ENCODE assay signal across 8 cellular contexts in genomic region chr3:16906679-16907078, GRCh38. TPM values are rescaled to one million over a fixed set of nuclear protein-coding genes. Genes with fewer than 3 reads are reported as not detected.
A peak's percentile ranks its signal among the peaks of the same experiment; 100 is the strongest.
DNase-seq lines count a peak whose midpoint lies in the region; ATAC-seq and TF ChIP-seq lines count a peak whose summit lies in the region.

No MANE protein-coding gene starts in this region.

- no peak overlapping the region for H3K27ac ChIP-seq in left lung

- ATAC-seq in left lung (peak; percentile 89), GM19035 (IDR thresholded peaks at IDR 0.05; ENCODE audit: unreplicated experiment) (no peak), GM18873 (IDR thresholded peaks at IDR 0.05; ENCODE audit: low FRiP score, unreplicated experiment) (no peak)

- intact Hi-C loops in left lung (cut with DNase I), result no loop called here

- no peak overlapping the region for H3K4me3 ChIP-seq in left lung

- no peaks in the 10 kb centered on the region for H3K36me3 ChIP-seq in left lung

- H3K9me3 ChIP-seq in left lung, result no peaks in the 10 kb centered on the region

- peaks cover 11 to 37% of the 10 kb centered on the region in 2 donors for H3K4me1 ChIP-seq in left lung

- no peaks in the 10 kb centered on the region for H3K27me3 ChIP-seq in left lung

- TF ChIP-seq CTCF in left lung (IDR thresholded peaks at IDR 0.05), result no peak

- DNase-seq in DMS 273 treated with DMSO at 0.1 percent for 48 hours (lab: John Stamatoyannopoulos, UW) (peak; percentile 26), HCEC 1CT (peak; percentile 57), T-helper 22 cell (ENCODE audit: low read depth) (peak; percentile 14), left lung (no peak), OCI-M2 (lab: John Stamatoyannopoulos, UW; ENCODE audit: unreplicated experiment) (no peak), NCI-H1436 (lab: John Stamatoyannopoulos, UW) (no peak)

RNA-seq across cellular contexts. Expression of gene PLCL2, which starts 21.9 kb away (rescaled TPM):
- 10 to 100 TPM in 1 of 2 donors, 1 to 10 TPM in 1; 7.8 to 10.1 TPM for total RNA-seq in left lung

Comparison
In these comparisons a context has a peak if more than half of its experiments do, and no peak if none do; other contexts are left out.
1. DNase-seq: peak in DMS 273 treated with DMSO at 0.1 percent for 48 hours (single experiment), HCEC 1CT (single experiment) and T-helper 22 cell (single experiment); none in left lung (0 of 2), OCI-M2 (single experiment) and NCI-H1436 (single experiment).